ENCODE assay signal across 8 cellular contexts in genomic region chr20:50844430-50845100, GRCh38. TPM values are rescaled to one million over a fixed set of nuclear protein-coding genes. Genes with fewer than 3 reads are reported as not detected.
DNase-seq lines count a peak whose midpoint lies in the region; ATAC-seq, FAIRE-seq and TF ChIP-seq lines count a peak whose summit lies in the region.

No MANE protein-coding gene starts in this region.

- H2AFZ ChIP-seq in Karpas-422 (ENCODE audit: low read length) = no peak overlapping the region
- H2AFZ ChIP-seq in K562 (ENCODE audit: low read depth, low read length) = no peak overlapping the region

- WGBS in K562 (ENCODE audit: insufficient coverage, low coverage, missing lambda C conversion rate) = 18% methylated on average over 9 of the region's 9 CpGs

- H3K79me2 ChIP-seq in Karpas-422 (ENCODE audit: low read length) (peaks cover 72% of the 10 kb centered on the region), K562 (ENCODE audit: control insufficient read depth, insufficient read depth, low read length) (no peaks in the 10 kb centered on the region)

- H3K4me2 ChIP-seq in Karpas-422 (ENCODE audit: low read depth, low read length, poor library complexity, severe bottlenecking) (no peak overlapping the region), K562 (ENCODE audit: insufficient read depth, low read length) (no peak overlapping the region)

- intact Hi-C loops in K562 (cut with micrococcal nuclease) = no loop called here

- H3K36me3 ChIP-seq in Karpas-422 (ENCODE audit: insufficient read depth, low read length) (peaks cover 51% of the 10 kb centered on the region), K562 (ENCODE audit: control insufficient read depth, insufficient read depth, low read length) (no peaks in the 10 kb centered on the region)

- H3K27ac ChIP-seq in Karpas-422 (ENCODE audit: low read length) (peak overlapping the region; percentile 75), K562 (ENCODE audit: extremely low read depth, low read depth, low read length) (no peak overlapping the region)

- no peak for TF ChIP-seq CTCF in K562 (IDR thresholded peaks at IDR 0.05 in 2 of 3, conservative IDR thresholded peaks at IDR 0.05 in 1 of 3; ENCODE audit: insufficient read depth in 2 of 3, low read depth in 1 of 3, low read length in 3 of 3)

- TF ChIP-seq EP300 in K562 (IDR thresholded peaks at IDR 0.05; ENCODE audit: low read length) = no peak

- TF ChIP-seq RAD21 in K562 (CRISPR knock-in tag; conservative IDR thresholded peaks at IDR 0.05 in 1 of 2, IDR thresholded peaks at IDR 0.05 in 1 of 2) = no peak

- no peaks in the 10 kb centered on the region for H3K9me2 ChIP-seq in Karpas-422 (replicated peaks; ENCODE audit: insufficient read depth, low read length)

- H3K27me3 ChIP-seq in Karpas-422 (ENCODE audit: low read length) (no peaks in the 10 kb centered on the region), K562 (ENCODE audit: control insufficient read depth in 2 of 2, insufficient read depth in 2 of 2, low read length in 2 of 2) (peaks cover 3 to 15% of the 10 kb centered on the region in 2 experiments; a peak in 3 of 5 replicates)

- H4K20me1 ChIP-seq in Karpas-422 (ENCODE audit: insufficient read depth, low read depth, low read length) = no peaks in the 10 kb centered on the region
- no peaks in the 10 kb centered on the region for H4K20me1 ChIP-seq in K562 (replicated peaks; ENCODE audit: control insufficient read depth, insufficient read depth, low read length)

- POLR2A ChIA-PET in K562 (lab: Yijun Ruan, JAX) = interaction anchor here (1.0 kb wide), 1 partner anchor 29 kb away, joined by 3 read pairs; no protein-coding TSS in a partner anchor

- H3K4me1 ChIP-seq in Karpas-422 (ENCODE audit: low read length) (peaks cover 81% of the 10 kb centered on the region), K562 (replicated peaks in 1 of 2; ENCODE audit: control insufficient read depth in 2 of 2, insufficient read depth in 2 of 2, low read length in 2 of 2) (peaks cover 0 to 27% of the 10 kb centered on the region in 2 experiments; a peak in 3 of 5 replicates)

- TF ChIP-seq POLR2A in GM18505 (IDR thresholded peaks at IDR 0.05; ENCODE audit: borderline replicate concordance, extremely low read depth, insufficient read depth, insufficient read length) (peak; percentile 39), K562 (conservative IDR thresholded peaks at IDR 0.05) (no peak)

- H3K4me3 ChIP-seq in Karpas-422 (ENCODE audit: low read length) (no peak overlapping the region), K562 (no peak overlapping the region)

- no peak overlapping the region; the same call in 1 of the 2 replicates for H3K9ac ChIP-seq in Karpas-422 (ENCODE audit: low read length)
- peak overlapping the region in 1 of 2 experiments; percentile 28; a peak in 1 of 4 replicates for H3K9ac ChIP-seq in K562 (ENCODE audit: insufficient read depth in 1 of 2, low read depth in 2 of 2, low read length in 2 of 2)

- DNase-seq in Karpas-422 = no peak
- DNase-seq in K562 (ENCODE audit: extremely low read depth in 1 of 4, low spot score in 3 of 4) = peak; percentile 37 to 53 (median 42)
- peak; percentile 4 to 12 for DNase-seq in stimulated activated CD4-positive, alpha-beta T cell treated with anti-CD3 and anti-CD28 coated beads, Interleukin-4, amount 100 ng/mL, for 4 hours
- no peak for DNase-seq in NCI-H345 (lab: John Stamatoyannopoulos, UW)
- no peak for DNase-seq in AG08396 (ENCODE audit: low spot score)
- no peak for DNase-seq in COR-L47 (lab: John Stamatoyannopoulos, UW)

- no peaks in the 10 kb centered on the region for H3K9me1 ChIP-seq in K562 (ENCODE audit: control insufficient read depth, insufficient read depth, low read length)

- ATAC-seq in GM18505 (IDR thresholded peaks at IDR 0.05; ENCODE audit: unreplicated experiment) (peak; percentile 97), GM21737 (IDR thresholded peaks at IDR 0.05; ENCODE audit: unreplicated experiment) (peak; percentile 80), K562 (peak; percentile 59)

- in situ Hi-C loops in K562 (cut with MboI) = no loop called here

- no TSS peak for BruUV-seq in K562 (replicated peaks; lab: Mats Ljungman, UMichigan)

- no peaks in the 10 kb centered on the region for H3K9me3 ChIP-seq in Karpas-422 (ENCODE audit: low read length)
- no peaks in the 10 kb centered on the region for H3K9me3 ChIP-seq in K562 (replicated peaks; ENCODE audit: control insufficient read depth, insufficient read depth, low read depth, low read length)

- no peak for FAIRE-seq in K562 (lab: Jason Lieb, UNC)

- CTCF ChIA-PET in K562 (lab: Yijun Ruan, JAX; ENCODE audit: low intra/inter-chr PET ratio) = no interaction called here

TF ChIP-seq in K562, 482 proteins besides CTCF, POLR2A, EP300 and RAD21:
- TF ChIP-seq ATF3 (IDR thresholded peaks at IDR 0.05) (peak; percentile 71), ATF3 (CRISPR knock-in tag; conservative IDR thresholded peaks at IDR 0.05) (no peak), JUND (IDR thresholded peaks at IDR 0.05; ENCODE audit: borderline replicate concordance, low read depth, low read length) (peak; percentile 80), JUND (tag; IDR thresholded peaks at IDR 0.05; ENCODE audit: borderline replicate concordance, low read depth, low read length) (no peak), GATAD2B (IDR thresholded peaks at IDR 0.05; ENCODE audit: borderline replicate concordance) (no peak), JUN (IDR thresholded peaks at IDR 0.05; ENCODE audit: borderline replicate concordance, low read depth, low read length) (peak; percentile 52; the same call in 1 of the 2 replicates), JUN (CRISPR knock-in tag; IDR thresholded peaks at IDR 0.05; ENCODE audit: borderline replicate concordance) (no peak), STAT5B (CRISPR knock-in tag; IDR thresholded peaks at IDR 0.05) (no peak), FOSL1 (tag; conservative IDR thresholded peaks at IDR 0.05) (peak; percentile 67), ZNF740 (CRISPR knock-in tag; IDR thresholded peaks at IDR 0.05) (peak; percentile 47; the same call in 1 of the 2 replicates), ZNF740 (tag; IDR thresholded peaks at IDR 0.05) (no peak)

RNA-seq across cellular contexts. Expression of gene BCAS4, which starts 49.7 kb away (rescaled TPM):
- 191 and 231 TPM in 2 replicates for total RNA-seq in Karpas-422 (2014; rRNA removed; shearing (Covaris generic); ENCODE audit: low replicate concordance)
- total RNA-seq in K562 (2011; cell fraction: chromatin; rRNA removed; ENCODE audit: low replicate concordance) = 2.3 and 2.5 TPM in 2 replicates
- 0.26 and 1.0 TPM in 2 replicates for total RNA-seq in K562 (2011; cell fraction: nucleolus; rRNA removed)
- total RNA-seq in K562 (2011; cell fraction: nucleoplasm; rRNA removed) = 1.8 and 2.7 TPM in 2 replicates
- total RNA-seq in K562 (2014; rRNA removed) = 2.3 and 2.9 TPM in 2 replicates
- 0.47 and 0.64 TPM in 2 replicates for total RNA-seq in K562 (2014; rRNA removed; fragmentation: Illumina TruSeq; extraction: Trizol)
- total RNA-seq in K562 (2015; rRNA removed; fragmentation: Illumina TruSeq; extraction: Trizol) = 0.34 and 0.36 TPM in 2 replicates
- 1.5 and 2.0 TPM in 2 replicates for total RNA-seq in K562 (2021)
- 0.65 and 1.1 TPM in 2 replicates for polyA plus RNA-seq in K562 (2011; rRNA removed)
- polyA plus RNA-seq in K562 (2011; cell fraction: cytosol; rRNA removed) = 1.2 and 2.1 TPM in 2 replicates
- polyA plus RNA-seq in K562 (2011; cell fraction: nucleus; rRNA removed) = 0.27 and 0.70 TPM in 2 replicates
- polyA plus RNA-seq in K562 (2012) = 0.87 and 1.4 TPM in 2 replicates
- polyA plus RNA-seq in K562 (2014; fragmentation: Illumina TruSeq; extraction: Trizol) = 0.25 and 1.5 TPM in 2 replicates
- polyA plus RNA-seq in K562 (2014; fragmentation: Nextera tagmentation; extraction: Ambion mirVana) = under 1 TPM; 0.15 to 0.20 TPM
- polyA plus RNA-seq in K562 (2014; rRNA removed) = 0.40 and 2.1 TPM in 2 replicates
- polyA minus RNA-seq in K562 (2011; rRNA and poly(A)+ RNA removed) = 0.06 and 0.63 TPM in 2 replicates
- not detected in 2 replicates for polyA minus RNA-seq in K562 (2011; cell fraction: cytosol; rRNA and poly(A)+ RNA removed)
- 0.22 and 1.2 TPM in 2 replicates for polyA minus RNA-seq in K562 (2011; cell fraction: nucleus; rRNA and poly(A)+ RNA removed)

Comparison
In these comparisons a context has a peak if more than half of its experiments do, and no peak if none do; other contexts are left out.
1. DNase-seq: peak in K562 (4 of 4) and stimulated activated CD4-positive, alpha-beta T cell treated with anti-CD3 and anti-CD28 coated beads, Interleukin-4, amount 100 ng/mL, for 4 hours (2 of 2); none in Karpas-422 (single experiment), NCI-H345 (single experiment), AG08396 (single experiment) and COR-L47 (single experiment).
2. RNA of gene BCAS4, which starts 49.7 kb away (total RNA-seq): 191 to 231 TPM in Karpas-422; 0.26 to 2.9 TPM in K562; every median in the first group is over 10 times any median in the second.
3. Peak in every context shown above with its lines, with median percentiles within 50 percentile points of each other: ATAC-seq.